Comparison of ENCODE assay signal across 15 cellular contexts in the genomic region with DNA sequence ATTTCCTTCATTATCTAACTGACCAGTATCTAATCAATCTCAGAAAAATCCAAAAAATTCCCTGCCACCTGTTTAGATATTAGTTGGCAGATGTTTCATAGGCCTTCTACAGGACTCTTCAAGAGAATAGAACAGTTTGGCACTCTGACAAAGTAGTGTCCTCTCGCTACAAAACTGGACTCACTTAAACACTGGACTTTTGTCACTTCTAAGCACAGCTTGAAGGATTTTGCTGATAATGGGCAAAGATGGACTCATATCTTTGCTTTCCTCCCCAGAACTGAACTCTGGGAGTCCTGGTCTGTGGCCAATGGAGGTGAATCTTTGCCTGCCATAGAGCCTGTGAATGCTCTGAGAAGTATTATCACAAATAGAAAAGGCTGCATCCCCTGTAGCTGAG. TPM values are rescaled to one million over a fixed set of nuclear protein-coding genes. Genes with fewer than 3 reads are reported as not detected.
DNase-seq lines count a peak whose midpoint lies in the region; TF ChIP-seq lines count a peak whose summit lies in the region.
"Had no signal": no experiment of that assay in that cellular context is flagged by ENCODE, and none has a peak within 500 bp of the region (broad histone marks: within the 10 kb centered on the region; RNA-seq: fewer than 3 reads in every experiment).

No MANE protein-coding gene starts in this region.

- peaks cover 15% of the 10 kb centered on the region for H3K4me1 ChIP-seq in testis

- DNase-seq in dorsolateral prefrontal cortex, result no peak
- DNase-seq in pons (ENCODE audit: low spot score), result peak; percentile 66
- DNase-seq in testis, result peak; percentile 75
- no peak for DNase-seq in SHP77 treated with DMSO at 0.1 percent for 48 hours (lab: John Stamatoyannopoulos, UW)
- DNase-seq in NCI-H1105 treated with DMSO at 0.1 percent for 48 hours (lab: John Stamatoyannopoulos, UW), result no peak
- DNase-seq in NCI-H1930 (lab: John Stamatoyannopoulos, UW), result no peak
- no peak for DNase-seq in NCI-H1694 (lab: John Stamatoyannopoulos, UW)
- DNase-seq: 8988T; Calu3; CD8-positive, alpha-beta T cell; DMS79 treated with DMSO at 0.1 percent for 48 hours; GF-D8; H9 had no signal

- H3K27ac ChIP-seq in angular gyrus (ENCODE audit: low read depth, low read length) (peak overlapping the region; percentile 27), dorsolateral prefrontal cortex (peak overlapping the region in 56 of 59 donors; percentile 23 to 97 (median 90)), testis (peak overlapping the region; percentile 32 to 52)
- H3K27ac ChIP-seq: BLaER1 had no signal

- no peaks in the 10 kb centered on the region for H3K9me3 ChIP-seq in testis
- H3K9me3 ChIP-seq: BLaER1 had no signal

- H3K4me3 ChIP-seq in dorsolateral prefrontal cortex (no peak overlapping the region), testis (no peak overlapping the region)
- H3K4me3 ChIP-seq: BLaER1 had no signal

- H3K27me3 ChIP-seq in dorsolateral prefrontal cortex (no peaks in the 10 kb centered on the region), testis (no peaks in the 10 kb centered on the region)
- H3K27me3 ChIP-seq: BLaER1 had no signal

- TF ChIP-seq CTCF in dorsolateral prefrontal cortex (IDR thresholded peaks at IDR 0.05 in 54 of 56, conservative IDR thresholded peaks at IDR 0.05 in 2 of 56; ENCODE audit: low read depth in 1 of 56, partially characterized antibody in 56 of 56), result no peak
- no peak for TF ChIP-seq CTCF in testis (IDR thresholded peaks at IDR 0.05)

- intact Hi-C loops in dorsolateral prefrontal cortex (cut with DNase I) (loop anchor here (5.0 kb wide), 2 partner anchors 94 to 114 kb away; a partner anchor contains a TSS), testis (cut with DNase I; ENCODE audit: low total_unique reads) (no loop called here)

- WGBS in testis, 2 donors, result 53 to 61% methylated on average over 1 of the region's 1 CpG

- H3K36me3 ChIP-seq in testis (ENCODE audit: low read depth, missing control alignments), result no peaks in the 10 kb centered on the region

- TF ChIP-seq POLR2A in testis (IDR thresholded peaks at IDR 0.05), result no peak

RNA-seq across cellular contexts. Expression of a gene that starts 58.2 kb away (rescaled TPM):
- total RNA-seq in dorsolateral prefrontal cortex, result 10 to 100 TPM; 23.0 to 50.7 (median 32.2) TPM
- total RNA-seq in testis, result 10 to 100 TPM; 28.6 to 30.2 TPM
- polyA plus RNA-seq in testis (ENCODE audit: insufficient read depth, low read depth, low replicate concordance), result 9.5 TPM

Comparison
In these comparisons a context has a peak if more than half of its experiments do, and no peak if none do; other contexts are left out.
1. H3K27ac ChIP-seq: peak in every context shown above with its lines; median percentile 90 in dorsolateral prefrontal cortex; 42 in testis; 27 in angular gyrus.
2. DNase-seq: peak in pons (single experiment) and testis (single experiment); none in dorsolateral prefrontal cortex (0 of 10), SHP77 treated with DMSO at 0.1 percent for 48 hours (single experiment), NCI-H1105 treated with DMSO at 0.1 percent for 48 hours (single experiment), NCI-H1930 (0 of 2) and NCI-H1694 (single experiment).